ENCODE assay signal across 1 cellular context in genomic region chrX:19283597-19284339, GRCh38.
TF ChIP-seq lines count a peak whose summit lies in the region.

No MANE protein-coding gene starts in this region.

TF ChIP-seq in HepG2, 621 proteins besides CTCF, POLR2A, EP300 and RAD21 (continued from another document):
- no peak for TF ChIP-seq ZHX1 (CRISPR knock-in tag; IDR thresholded peaks at IDR 0.05; ENCODE audit: low read depth)
- TF ChIP-seq, protein P1, sequence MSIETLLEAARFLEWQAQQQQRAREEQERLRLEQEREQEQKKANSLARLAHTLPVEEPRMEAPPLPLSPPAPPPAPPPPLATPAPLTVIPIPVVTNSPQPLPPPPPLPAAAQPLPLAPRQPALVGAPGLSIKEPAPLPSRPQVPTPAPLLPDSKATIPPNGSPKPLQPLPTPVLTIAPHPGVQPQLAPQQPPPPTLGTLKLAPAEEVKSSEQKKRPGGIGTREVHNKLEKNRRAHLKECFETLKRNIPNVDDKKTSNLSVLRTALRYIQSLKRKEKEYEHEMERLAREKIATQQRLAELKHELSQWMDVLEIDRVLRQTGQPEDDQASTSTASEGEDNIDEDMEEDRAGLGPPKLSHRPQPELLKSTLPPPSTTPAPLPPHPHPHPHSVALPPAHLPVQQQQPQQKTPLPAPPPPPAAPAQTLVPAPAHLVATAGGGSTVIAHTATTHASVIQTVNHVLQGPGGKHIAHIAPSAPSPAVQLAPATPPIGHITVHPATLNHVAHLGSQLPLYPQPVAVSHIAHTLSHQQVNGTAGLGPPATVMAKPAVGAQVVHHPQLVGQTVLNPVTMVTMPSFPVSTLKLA (IDR thresholded peaks at IDR 0.05): peak; percentile 28; the same call in 1 of the 2 replicates
